In genomic region chr1:247110627-247111258, GRCh38 we compare ENCODE assay signal across 1 cellular context.
TF ChIP-seq lines count a peak whose summit lies in the region.

No MANE protein-coding gene starts in this region.

TF ChIP-seq in neural cell, 6 proteins besides CTCF, POLR2A, EP300 and RAD21 (continued from another document):
- TF ChIP-seq EZH2 (IDR thresholded peaks at IDR 0.05; ENCODE audit: borderline replicate concordance, insufficient read depth, low read length, poor library complexity, severe bottlenecking) = no peak
- TF ChIP-seq POLR2AphosphoS5 (IDR thresholded peaks at IDR 0.05) = no peak
- TF ChIP-seq MXI1 (conservative IDR thresholded peaks at IDR 0.05; ENCODE audit: poor library complexity, severe bottlenecking) = no peak
